Comparison of ENCODE assay signal across 8 cellular contexts in genomic region chr10:2978111-2978510, GRCh38.
DNase-seq lines count a peak whose midpoint lies in the region; ATAC-seq and TF ChIP-seq lines count a peak whose summit lies in the region.

No MANE protein-coding gene starts in this region.

- peak overlapping the region; percentile 41 for H3K27ac Mint-ChIP-seq in osteocyte (ENCODE audit: unreplicated experiment)

- no peaks in the 10 kb centered on the region for H3K4me1 ChIP-seq in NT2/D1 (ENCODE audit: insufficient read depth, insufficient read length)

- H3K4me3 ChIP-seq in NT2/D1 (ENCODE audit: insufficient read length, low read depth) = no peak overlapping the region

- no peaks in the 10 kb centered on the region for H3K9me3 Mint-ChIP-seq in osteocyte (ENCODE audit: unreplicated experiment)

- no peaks in the 10 kb centered on the region for H3K36me3 Mint-ChIP-seq in osteocyte (ENCODE audit: unreplicated experiment)

- peaks cover 44% of the 10 kb centered on the region for H3K4me1 Mint-ChIP-seq in osteocyte (ENCODE audit: unreplicated experiment)

- H3K9ac ChIP-seq in NT2/D1 (ENCODE audit: insufficient read length, low read depth) = no peak overlapping the region

- H3K9me3 ChIP-seq in NT2/D1 (ENCODE audit: insufficient read depth, low read length) = no peaks in the 10 kb centered on the region

- peak; percentile 72 for ATAC-seq in HG03442 (IDR thresholded peaks at IDR 0.05; ENCODE audit: unreplicated experiment)
- no peak for ATAC-seq in HG03039 (IDR thresholded peaks at IDR 0.05; ENCODE audit: unreplicated experiment)

- no peaks in the 10 kb centered on the region for H3K36me3 ChIP-seq in NT2/D1 (ENCODE audit: insufficient read depth, insufficient read length, low read length)

- no peak overlapping the region for H3K4me3 Mint-ChIP-seq in osteocyte (ENCODE audit: unreplicated experiment)

- H3K27me3 ChIP-seq in NT2/D1 (ENCODE audit: insufficient read depth, insufficient read length) = no peaks in the 10 kb centered on the region

- TF ChIP-seq CTCF in GM12872 (IDR thresholded peaks at IDR 0.05; ENCODE audit: insufficient read depth, low read depth, low read length) (peak; percentile 64), osteocyte (IDR thresholded peaks at IDR 0.05) (peak; percentile 83)

- DNase-seq in 8988T (peak; percentile 34), NT2/D1 (ENCODE audit: low read depth, low spot score) (peak; percentile 35), epidermal melanocyte (ENCODE audit: insufficient read length, low spot score) (peak; percentile 33), osteocyte (ENCODE audit: extremely low spot score, unreplicated experiment) (no peak)
- no peak for DNase-seq in activated CD4-positive, alpha-beta T cell treated with anti-CD3 and anti-CD28 coated beads for 4 hours

- no peaks in the 10 kb centered on the region for H3K27me3 Mint-ChIP-seq in osteocyte (ENCODE audit: unreplicated experiment)

Comparison
In these comparisons a context has a peak if more than half of its experiments do, and no peak if none do; other contexts are left out.
1. DNase-seq: peak in 8988T (single experiment), NT2/D1 (single experiment) and epidermal melanocyte (single experiment); none in osteocyte (single experiment) and activated CD4-positive, alpha-beta T cell treated with anti-CD3 and anti-CD28 coated beads for 4 hours (0 of 2).